ENCODE assay signal across 13 cellular contexts in the genomic region with DNA sequence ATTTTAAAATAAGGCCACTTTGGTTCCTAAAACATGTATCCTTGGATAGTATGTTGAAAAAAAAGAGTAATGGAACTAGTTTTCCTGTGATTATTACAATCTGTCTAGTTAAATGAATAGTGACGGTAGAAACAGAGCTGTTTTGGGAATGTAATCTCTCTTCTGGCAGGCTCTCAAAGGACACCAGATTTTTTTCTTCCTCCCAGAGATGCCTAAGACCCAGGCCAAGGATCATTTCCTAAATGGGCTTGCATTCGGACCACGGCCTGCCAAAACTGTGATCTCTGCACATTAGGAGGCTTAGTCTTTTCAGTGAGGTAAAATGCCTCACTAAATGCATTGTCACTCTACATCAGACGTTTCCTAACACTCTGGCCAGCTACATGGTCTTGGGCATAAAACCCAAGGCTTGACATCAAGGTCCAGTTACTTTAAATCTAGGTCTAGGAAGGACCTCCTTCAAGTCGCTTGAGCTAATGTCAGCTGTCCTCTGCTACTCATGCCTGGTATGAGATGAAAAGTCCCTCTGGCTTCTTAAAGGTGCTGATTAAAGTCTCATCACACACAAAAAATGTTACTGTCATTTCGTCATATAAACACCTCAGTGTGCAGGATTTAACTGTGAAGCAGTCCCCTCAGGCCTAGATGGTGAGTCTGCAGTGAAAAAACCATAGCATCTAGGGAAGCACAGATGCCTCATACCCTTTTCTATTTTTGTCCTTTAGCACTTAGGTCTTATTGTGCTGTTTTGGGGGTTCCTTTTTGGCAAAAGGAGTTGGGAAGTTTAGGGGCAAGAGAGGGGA. TPM values are rescaled to one million over a fixed set of nuclear protein-coding genes. Genes with fewer than 3 reads are reported as not detected.
DNase-seq lines count a peak whose midpoint lies in the region; ATAC-seq, FAIRE-seq and TF ChIP-seq lines count a peak whose summit lies in the region.
"Had no signal": no experiment of that assay in that cellular context is flagged by ENCODE, and none has a peak within 500 bp of the region (broad histone marks: within the 10 kb centered on the region; RNA-seq: fewer than 3 reads in every experiment).

No MANE protein-coding gene starts in this region.

- no peak for TF ChIP-seq POLR2A in HepG2 (IDR thresholded peaks at IDR 0.05; ENCODE audit: insufficient read depth in 1 of 2, low read depth in 2 of 2, low read length in 2 of 2)
- TF ChIP-seq POLR2A in stomach (IDR thresholded peaks at IDR 0.05), result no peak

- H3K27me3 ChIP-seq in colonic mucosa, result no peaks in the 10 kb centered on the region
- no peaks in the 10 kb centered on the region for H3K27me3 ChIP-seq in HepG2 (ENCODE audit: control insufficient read depth in 1 of 2, insufficient read depth in 2 of 2, low read length in 2 of 2)
- H3K27me3 ChIP-seq in stomach, result no peaks in the 10 kb centered on the region
- no peaks in the 10 kb centered on the region for H3K27me3 ChIP-seq in CD4-positive, alpha-beta T cell (ENCODE audit: control insufficient read depth, insufficient read depth, low read length)
- H3K27me3 ChIP-seq: neural progenitor cell had no signal

- POLR2A ChIA-PET in HepG2 (lab: Yijun Ruan, JAX), result no interaction called here
- POLR2A ChIA-PET in CD4-positive, alpha-beta T cell (lab: Charles Lee), result interaction anchor here (0.8 kb wide), 1 partner anchor 709 kb away, joined by 4 read pairs; no protein-coding TSS in a partner anchor

- H3K27ac Mint-ChIP-seq in CD4-positive, alpha-beta T cell, result no peak overlapping the region
- H3K27ac Mint-ChIP-seq: neural progenitor cell had no signal

- CTCF ChIA-PET in HepG2 (lab: Yijun Ruan, JAX; ENCODE audit: low intra/inter-chr PET ratio, low total read pairs), result no interaction called here
- CTCF ChIA-PET in CD4-positive, alpha-beta T cell (lab: Charles Lee), result no interaction called here

- BruUV-seq in HepG2 (replicated peaks; lab: Mats Ljungman, UMichigan), result no TSS peak

- no peak overlapping the region for H3K4me3 Mint-ChIP-seq in CD4-positive, alpha-beta T cell
- H3K4me3 Mint-ChIP-seq: neural progenitor cell had no signal

- DNase-seq in NCI-H446 treated with DMSO at 0.1 percent for 48 hours (lab: John Stamatoyannopoulos, UW), result peak; percentile 2
- DNase-seq in colonic mucosa, result no peak
- DNase-seq in HepG2 (ENCODE audit: low spot score), result no peak
- no peak for DNase-seq in stomach
- no peak for DNase-seq in islet precursor cell
- no peak for DNase-seq in CD4-positive, alpha-beta T cell
- no peak for DNase-seq in dedifferentiated amniotic fluid mesenchymal stem cell (ENCODE audit: extremely low spot score)
- DNase-seq: activated T-cell treated with anti-CD3 and anti-CD28 coated beads, Interleukin-2, amount 50 U/mL, for 1 hour had no signal

- no peaks in the 10 kb centered on the region for H3K9me3 Mint-ChIP-seq in CD4-positive, alpha-beta T cell
- H3K9me3 Mint-ChIP-seq: neural progenitor cell had no signal

- peak overlapping the region; percentile 55 for H3K27ac ChIP-seq in colonic mucosa
- no peak overlapping the region for H3K27ac ChIP-seq in HepG2 (ENCODE audit: extremely low read length, insufficient read depth, low read length)
- peak overlapping the region in 4 of 5 donors; percentile 62 to 82 (median 76) for H3K27ac ChIP-seq in stomach
- no peak overlapping the region for H3K27ac ChIP-seq in CD4-positive, alpha-beta T cell (ENCODE audit: low read depth, low read length)
- H3K27ac ChIP-seq: HL-60, neural progenitor cell had no signal

- in situ Hi-C loops in HepG2 (cut with HindIII; ENCODE audit: extremely low pct_ligation_motif_present, low pct_unique_long_range_greater_than_20kb), result no loop called here

- H3K36me3 ChIP-seq in colonic mucosa (peaks cover 12% of the 10 kb centered on the region), HepG2 (replicated peaks in 1 of 2; ENCODE audit: control insufficient read depth in 1 of 2, insufficient read depth in 2 of 2, low read length in 2 of 2) (peaks cover 21 to 51% of the 10 kb centered on the region in 2 experiments), stomach (peaks cover 5 to 68% (median 60%) of the 10 kb centered on the region in 4 donors)

- TF ChIP-seq RAD21 in HepG2 (CRISPR knock-in tag; IDR thresholded peaks at IDR 0.05), result no peak

- H3K9me3 ChIP-seq in colonic mucosa (no peaks in the 10 kb centered on the region), HepG2 (ENCODE audit: low read length) (no peaks in the 10 kb centered on the region), stomach (no peaks in the 10 kb centered on the region)
- H3K9me3 ChIP-seq in CD4-positive, alpha-beta T cell (ENCODE audit: control insufficient read depth, low read length), result no peaks in the 10 kb centered on the region

- H3K4me2 ChIP-seq in HepG2 (ENCODE audit: low read depth, low read length), result no peak overlapping the region

- ATAC-seq in HepG2 (no peak), GM21786 (IDR thresholded peaks at IDR 0.05; ENCODE audit: unreplicated experiment) (no peak)
- no peak for ATAC-seq in CD4-positive, alpha-beta T cell (ENCODE audit: poor library complexity)

- no peak overlapping the region for H3K9ac ChIP-seq in colonic mucosa (ENCODE audit: low read depth in 2 of 2, low read length in 2 of 2)
- H3K9ac ChIP-seq in HepG2 (ENCODE audit: insufficient read depth, low read depth, low read length), result no peak overlapping the region
- H3K9ac ChIP-seq: neural progenitor cell had no signal

- no peak for FAIRE-seq in HepG2 (lab: Jason Lieb, UNC)
- FAIRE-seq: colon, urothelium cell line had no signal

- WGBS in HepG2 (ENCODE audit: low lambda C conversion rate), result 94% methylated on average over 6 of the region's 6 CpGs
- 59 to 75% (median 71%) methylated on average over 6 of the region's 6 CpGs for WGBS in stomach, 5 donors

- H3K4me1 Mint-ChIP-seq in CD4-positive, alpha-beta T cell (ENCODE audit: low read depth), result peaks cover 2% of the 10 kb centered on the region

- peaks cover 20% of the 10 kb centered on the region for H3K36me3 Mint-ChIP-seq in CD4-positive, alpha-beta T cell (ENCODE audit: low read depth)

- no peak for TF ChIP-seq CTCF in colonic mucosa (IDR thresholded peaks at IDR 0.05)
- TF ChIP-seq CTCF in HepG2 (CRISPR knock-in tag; IDR thresholded peaks at IDR 0.05), result no peak
- TF ChIP-seq CTCF in stomach (IDR thresholded peaks at IDR 0.05), result no peak
- no peak for TF ChIP-seq CTCF in CD4-positive, alpha-beta T cell (IDR thresholded peaks at IDR 0.05)

- TF ChIP-seq EP300 in HepG2 (IDR thresholded peaks at IDR 0.05; ENCODE audit: low read depth in 2 of 2, low read length in 2 of 2) (no peak), HepG2 (CRISPR knock-in tag; IDR thresholded peaks at IDR 0.05; ENCODE audit: borderline replicate concordance) (no peak), stomach (IDR thresholded peaks at IDR 0.05) (peak; percentile 24)

- no peaks in the 10 kb centered on the region for H3K79me2 ChIP-seq in HepG2 (ENCODE audit: insufficient read depth, low read length)

- no peaks in the 10 kb centered on the region for H3K27me3 Mint-ChIP-seq in CD4-positive, alpha-beta T cell

- H3K4me1 ChIP-seq in colonic mucosa (no peaks in the 10 kb centered on the region), HepG2 (ENCODE audit: insufficient read depth, low read length) (no peaks in the 10 kb centered on the region), stomach (peaks cover 0 to 66% (median 32%) of the 10 kb centered on the region in 4 donors)

- H3K4me3 ChIP-seq in colonic mucosa (no peak overlapping the region), HepG2 (replicated peaks in 1 of 3; ENCODE audit: insufficient read depth in 1 of 3, low read depth in 2 of 3, low read length in 3 of 3) (no peak overlapping the region), stomach (no peak overlapping the region)
- H3K4me3 ChIP-seq: neural progenitor cell had no signal

- H4K20me1 ChIP-seq in HepG2 (ENCODE audit: insufficient read depth, low read length), result no peaks in the 10 kb centered on the region

- intact Hi-C loops in colonic mucosa (cut with DNase I), result loop anchor here (10.0 kb wide), 1 partner anchor 46 kb away; no protein-coding TSS in a partner anchor
- intact Hi-C loops in HepG2 (cut with micrococcal nuclease; ENCODE audit: unreplicated experiment), result no loop called here
- intact Hi-C loops in stomach (cut with DNase I; ENCODE audit: low total_unique reads), result no loop called here
- intact Hi-C loops in CD4-positive, alpha-beta T cell (cut with DNase I, micrococcal nuclease), result no loop called here

- no peak overlapping the region for H2AFZ ChIP-seq in HepG2 (ENCODE audit: low read length)
- H2AFZ ChIP-seq: neural progenitor cell had no signal

TF ChIP-seq in HepG2, 621 proteins besides CTCF, POLR2A, EP300 and RAD21 (continues in another document):
- TF ChIP-seq NR2F6 (IDR thresholded peaks at IDR 0.05) (no peak), NR2F6 (CRISPR knock-in tag; IDR thresholded peaks at IDR 0.05) (no peak)

RNA-seq across cellular contexts. Expression of gene DLD, which starts 47.7 kb away (rescaled TPM):
- total RNA-seq in colonic mucosa, result 100 to 1,000 TPM; 119 to 183 TPM
- 95.2 and 128 TPM in 2 replicates for total RNA-seq in HepG2 (2016; rRNA removed; fragmentation: Illumina TruSeq; extraction: Trizol)
- total RNA-seq in HepG2 (2016; cell fraction: cytosol; rRNA removed; fragmentation: Illumina TruSeq; extraction: Trizol; ENCODE audit: low read depth), result 4.0 and 6.8 TPM in 2 replicates
- 89.3 and 126 TPM in 2 replicates for total RNA-seq in HepG2 (2016; cell fraction: insoluble cytoplasmic fraction; rRNA removed; fragmentation: Illumina TruSeq; extraction: Trizol)
- 14.2 and 16.2 TPM in 2 replicates for total RNA-seq in HepG2 (2016; cell fraction: membrane; rRNA removed; fragmentation: Illumina TruSeq; extraction: Trizol)
- 61.9 and 75.0 TPM in 2 replicates for total RNA-seq in HepG2 (2016; cell fraction: nucleus; rRNA removed; fragmentation: Illumina TruSeq; extraction: Trizol)
- 49.1 and 56.8 TPM in 2 replicates for polyA plus RNA-seq in HepG2 (2011; rRNA removed)
- 55.9 and 73.4 TPM in 2 replicates for polyA plus RNA-seq in HepG2 (2011; cell fraction: cytosol; rRNA removed)
- 25.3 and 27.2 TPM in 2 replicates for polyA plus RNA-seq in HepG2 (2011; cell fraction: nucleus; rRNA removed)
- 72.7 and 78.6 TPM in 2 replicates for polyA plus RNA-seq in HepG2 (2012)
- polyA plus RNA-seq in HepG2 (2016; cell fraction: cytosol; fragmentation: Illumina TruSeq; extraction: Trizol; ENCODE audit: low read depth), result 5.4 and 5.8 TPM in 2 replicates
- polyA plus RNA-seq in HepG2 (2016; cell fraction: insoluble cytoplasmic fraction; fragmentation: Illumina TruSeq; extraction: Trizol; ENCODE audit: low read depth), result 120 and 143 TPM in 2 replicates
- 9.0 and 13.3 TPM in 2 replicates for polyA plus RNA-seq in HepG2 (2016; cell fraction: membrane; fragmentation: Illumina TruSeq; extraction: Trizol; ENCODE audit: low read depth)
- 59.8 and 70.0 TPM in 2 replicates for polyA plus RNA-seq in HepG2 (2016; cell fraction: nucleus; fragmentation: Illumina TruSeq; extraction: Trizol; ENCODE audit: insufficient read depth, low read depth)
- polyA minus RNA-seq in HepG2 (2011; rRNA and poly(A)+ RNA removed; ENCODE audit: low replicate concordance), result 41.9 and 55.9 TPM in 2 replicates
- 27.3 and 39.1 TPM in 2 replicates for polyA minus RNA-seq in HepG2 (2011; cell fraction: cytosol; rRNA and poly(A)+ RNA removed)
- 49.2 and 53.0 TPM in 2 replicates for polyA minus RNA-seq in HepG2 (2011; cell fraction: nucleus; rRNA and poly(A)+ RNA removed)
- 100 to 1,000 TPM in 4 of 5 donors, 10 to 100 TPM in 1; 35.6 to 173 (median 133) TPM for total RNA-seq in stomach
- 10 to 100 TPM; 24.6 to 74.2 (median 43.6) TPM for polyA plus RNA-seq in stomach
- 10 to 100 TPM; 74.3 to 74.9 TPM for total RNA-seq in CD4-positive, alpha-beta T cell

Comparison
In these comparisons a context has a peak if more than half of its experiments do, and no peak if none do; other contexts are left out.
1. H3K27ac ChIP-seq: peak in colonic mucosa (single experiment) and stomach (4 of 5); none in HepG2 (single experiment) and CD4-positive, alpha-beta T cell (single experiment).